Comparison of ENCODE assay signal across 7 cellular contexts in genomic region chrX:7486502-7486901, GRCh38.
"Had no signal": no experiment of that assay in that cellular context is flagged by ENCODE, and none has a peak within 500 bp of the region (broad histone marks: within the 10 kb centered on the region; RNA-seq: fewer than 3 reads in every experiment).

No MANE protein-coding gene starts in this region.

- H3K27ac ChIP-seq: HL-60 had no signal

- DNase-seq: H9, HCEC 1CT had no signal

- ATAC-seq: GM23338, HepG2 had no signal

- H3K4me3 ChIP-seq: GM23338 had no signal

- FAIRE-seq: H1, H54, HepG2 had no signal
